9 cellular contexts compared by ENCODE assay signal in the genomic region with DNA sequence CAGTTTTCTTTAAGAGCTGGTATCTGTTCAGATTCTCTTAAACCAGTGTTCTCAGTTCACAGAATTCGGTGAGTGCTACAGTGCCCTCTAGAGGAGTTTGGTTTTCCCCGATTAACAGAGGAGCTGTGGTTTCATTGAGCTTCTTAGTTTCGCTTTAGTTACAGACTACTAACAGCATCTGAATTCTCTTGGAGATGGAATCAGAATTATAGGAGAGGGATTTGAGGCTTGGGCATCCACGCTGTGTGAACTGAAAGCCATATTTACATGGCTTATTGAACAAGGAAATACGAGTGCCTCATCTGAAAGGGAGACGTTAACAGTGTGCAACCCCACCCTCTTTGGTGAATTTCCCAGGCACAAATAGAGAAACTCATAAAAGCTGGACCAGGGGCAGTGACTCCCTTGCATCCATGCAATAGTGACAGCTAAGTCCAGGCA.
DNase-seq lines count a peak whose midpoint lies in the region; ATAC-seq, FAIRE-seq and TF ChIP-seq lines count a peak whose summit lies in the region.
"Had no signal": no experiment of that assay in that cellular context is flagged by ENCODE, and none has a peak within 500 bp of the region (broad histone marks: within the 10 kb centered on the region; RNA-seq: fewer than 3 reads in every experiment).

No MANE protein-coding gene starts in this region.

- POLR2A ChIA-PET in WTC11 (lab: Charles Lee) = interaction anchor here (0.6 kb wide), 1 partner anchor 377 kb away, joined by 3 read pairs; no protein-coding TSS in a partner anchor

- in situ Hi-C loops in Caki2 (cut with HindIII; ENCODE audit: low pct_unique_long_range_greater_than_20kb, low sequenced_read_pairs) = no loop called here

- TF ChIP-seq CTCF in WTC11 (IDR thresholded peaks at IDR 0.05) = no peak
- TF ChIP-seq CTCF in neural crest cell (conservative IDR thresholded peaks at IDR 0.05) = peak; percentile 78

- CTCF ChIA-PET in WTC11 (lab: Charles Lee) = interaction anchor here (0.5 to 2.2 kb wide), 74 partner anchors 8 to 912 kb away, joined by 3 to 22 read pairs (median 4); no protein-coding TSS in a partner anchor

- H3K36me3 Mint-ChIP-seq in WTC11 (no peaks in the 10 kb centered on the region), neural crest cell (ENCODE audit: low read depth) (no peaks in the 10 kb centered on the region)

- peak; percentile 69 for DNase-seq in Caki2 (ENCODE audit: low read depth)
- DNase-seq in NCI-H2196 treated with DMSO at 0.1 percent for 48 hours (lab: John Stamatoyannopoulos, UW; ENCODE audit: unreplicated experiment) = peak; percentile 77
- DNase-seq in WTC11 (ENCODE audit: low spot score) = peak; percentile 41
- DNase-seq in frontal cortex (ENCODE audit: low spot score in 2 of 2) = peak; percentile 2 to 20
- DNase-seq in neural crest cell (ENCODE audit: low read depth, low spot score) = peak; percentile 51

- 0 out of 2 replicates have a peak, but pooled peaks cover under 1% of the 10 kb centered on the region for H3K9me3 Mint-ChIP-seq in WTC11
- no peaks in the 10 kb centered on the region for H3K9me3 Mint-ChIP-seq in neural crest cell

- H3K27me3 Mint-ChIP-seq in WTC11 (ENCODE audit: low read depth) (no peaks in the 10 kb centered on the region), neural crest cell (ENCODE audit: low read depth) (no peaks in the 10 kb centered on the region)

- H3K4me3 Mint-ChIP-seq in WTC11 (peak overlapping the region; percentile 56), neural crest cell (peak overlapping the region; percentile 84)

- H3K4me1 Mint-ChIP-seq in WTC11 (peaks cover 15% of the 10 kb centered on the region), neural crest cell (peaks cover 6% of the 10 kb centered on the region)

- FAIRE-seq in frontal cortex (lab: Jason Lieb, UNC) = no peak
- FAIRE-seq: colon had no signal

- peak overlapping the region; percentile 80 for H3K27ac Mint-ChIP-seq in WTC11
- H3K27ac Mint-ChIP-seq in neural crest cell (ENCODE audit: unreplicated experiment) = peak overlapping the region; percentile 65

- ATAC-seq in GM19324 (IDR thresholded peaks at IDR 0.05; ENCODE audit: low FRiP score, unreplicated experiment) = peak; percentile 99
- ATAC-seq in HG03342 (IDR thresholded peaks at IDR 0.05; ENCODE audit: unreplicated experiment) = peak; percentile 99
- ATAC-seq in WTC11 = peak; percentile 98
- no peak for ATAC-seq in activated CD4-positive, CD25-positive, alpha-beta regulatory T cell treated with anti-CD3 and anti-CD28 coated beads, Interleukin-2, amount 50 U/mL, for 24 hours

TF ChIP-seq in WTC11, 78 proteins besides CTCF, POLR2A, EP300 and RAD21:
- TF ChIP-seq RORB (CRISPR knock-in tag; IDR thresholded peaks at IDR 0.05) (no peak), ELF4 (CRISPR knock-in tag; IDR thresholded peaks at IDR 0.05; ENCODE audit: low read depth) (no peak), E2F5 (CRISPR knock-in tag; IDR thresholded peaks at IDR 0.05) (no peak), FOXK1 (CRISPR knock-in tag; IDR thresholded peaks at IDR 0.05) (no peak), CDX4 (CRISPR knock-in tag; IDR thresholded peaks at IDR 0.05; ENCODE audit: borderline replicate concordance) (no peak), CREB1 (CRISPR knock-in tag; IDR thresholded peaks at IDR 0.05) (no peak), JAZF1 (CRISPR knock-in tag; IDR thresholded peaks at IDR 0.05) (no peak), ZNF317 (CRISPR knock-in tag; IDR thresholded peaks at IDR 0.05; ENCODE audit: borderline replicate concordance, low read depth) (no peak), ATF6 (CRISPR knock-in tag; IDR thresholded peaks at IDR 0.05) (no peak), TEAD4 (CRISPR knock-in tag; IDR thresholded peaks at IDR 0.05) (no peak), GABPB1 (CRISPR knock-in tag; IDR thresholded peaks at IDR 0.05) (no peak), ZNF416 (CRISPR knock-in tag; IDR thresholded peaks at IDR 0.05) (no peak)
- TF ChIP-seq, protein P1, sequence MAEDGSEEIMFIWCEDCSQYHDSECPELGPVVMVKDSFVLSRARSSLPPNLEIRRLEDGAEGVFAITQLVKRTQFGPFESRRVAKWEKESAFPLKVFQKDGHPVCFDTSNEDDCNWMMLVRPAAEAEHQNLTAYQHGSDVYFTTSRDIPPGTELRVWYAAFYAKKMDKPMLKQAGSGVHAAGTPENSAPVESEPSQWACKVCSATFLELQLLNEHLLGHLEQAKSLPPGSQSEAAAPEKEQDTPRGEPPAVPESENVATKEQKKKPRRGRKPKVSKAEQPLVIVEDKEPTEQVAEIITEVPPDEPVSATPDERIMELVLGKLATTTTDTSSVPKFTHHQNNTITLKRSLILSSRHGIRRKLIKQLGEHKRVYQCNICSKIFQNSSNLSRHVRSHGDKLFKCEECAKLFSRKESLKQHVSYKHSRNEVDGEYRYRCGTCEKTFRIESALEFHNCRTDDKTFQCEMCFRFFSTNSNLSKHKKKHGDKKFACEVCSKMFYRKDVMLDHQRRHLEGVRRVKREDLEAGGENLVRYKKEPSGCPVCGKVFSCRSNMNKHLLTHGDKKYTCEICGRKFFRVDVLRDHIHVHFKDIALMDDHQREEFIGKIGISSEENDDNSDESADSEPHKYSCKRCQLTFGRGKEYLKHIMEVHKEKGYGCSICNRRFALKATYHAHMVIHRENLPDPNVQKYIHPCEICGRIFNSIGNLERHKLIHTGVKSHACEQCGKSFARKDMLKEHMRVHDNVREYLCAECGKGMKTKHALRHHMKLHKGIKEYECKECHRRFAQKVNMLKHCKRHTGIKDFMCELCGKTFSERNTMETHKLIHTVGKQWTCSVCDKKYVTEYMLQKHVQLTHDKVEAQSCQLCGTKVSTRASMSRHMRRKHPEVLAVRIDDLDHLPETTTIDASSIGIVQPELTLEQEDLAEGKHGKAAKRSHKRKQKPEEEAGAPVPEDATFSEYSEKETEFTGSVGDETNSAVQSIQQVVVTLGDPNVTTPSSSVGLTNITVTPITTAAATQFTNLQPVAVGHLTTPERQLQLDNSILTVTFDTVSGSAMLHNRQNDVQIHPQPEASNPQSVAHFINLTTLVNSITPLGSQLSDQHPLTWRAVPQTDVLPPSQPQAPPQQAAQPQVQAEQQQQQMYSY (CRISPR knock-in tag; IDR thresholded peaks at IDR 0.05) = no peak
- TF ChIP-seq, protein P2, sequence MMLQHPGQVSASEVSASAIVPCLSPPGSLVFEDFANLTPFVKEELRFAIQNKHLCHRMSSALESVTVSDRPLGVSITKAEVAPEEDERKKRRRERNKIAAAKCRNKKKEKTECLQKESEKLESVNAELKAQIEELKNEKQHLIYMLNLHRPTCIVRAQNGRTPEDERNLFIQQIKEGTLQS (CRISPR knock-in tag; conservative IDR thresholded peaks at IDR 0.05) = no peak

Comparison
In these comparisons a context has a peak if more than half of its experiments do, and no peak if none do; other contexts are left out.
1. DNase-seq: peak in every context shown above with its lines; median percentile 77 in NCI-H2196 treated with DMSO at 0.1 percent for 48 hours; 69 in Caki2; 51 in neural crest cell; 41 in WTC11; 11 in frontal cortex.
2. ATAC-seq: peak in GM19324 (single experiment), HG03342 (single experiment) and WTC11 (single experiment); none in activated CD4-positive, CD25-positive, alpha-beta regulatory T cell treated with anti-CD3 and anti-CD28 coated beads, Interleukin-2, amount 50 U/mL, for 24 hours (0 of 2).